2 cellular contexts compared by ENCODE assay signal in the genomic region with DNA sequence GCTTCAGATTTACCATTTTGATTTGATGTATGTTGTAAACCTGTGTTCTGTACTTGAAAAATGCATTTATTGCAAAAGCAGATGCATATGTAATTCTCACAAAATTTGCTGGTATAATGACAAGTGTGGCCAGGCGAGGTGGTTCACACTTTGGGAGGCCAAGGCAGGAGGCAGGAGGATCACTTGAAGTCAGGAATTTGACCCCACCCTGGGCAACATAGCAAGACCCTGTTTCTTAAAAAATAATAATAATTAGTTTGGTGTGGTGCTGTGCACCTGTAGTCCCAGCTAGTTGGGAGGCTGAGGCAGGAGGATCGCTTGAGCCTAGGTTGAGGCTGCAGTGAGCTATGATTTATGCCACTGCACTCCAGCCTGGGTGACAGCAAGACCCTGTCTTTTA.
TF ChIP-seq lines count a peak whose summit lies in the region.

No MANE protein-coding gene starts in this region.

TF ChIP-seq in HEK293, 187 proteins besides CTCF, POLR2A, EP300 and RAD21:
- TF ChIP-seq, protein P1, sequence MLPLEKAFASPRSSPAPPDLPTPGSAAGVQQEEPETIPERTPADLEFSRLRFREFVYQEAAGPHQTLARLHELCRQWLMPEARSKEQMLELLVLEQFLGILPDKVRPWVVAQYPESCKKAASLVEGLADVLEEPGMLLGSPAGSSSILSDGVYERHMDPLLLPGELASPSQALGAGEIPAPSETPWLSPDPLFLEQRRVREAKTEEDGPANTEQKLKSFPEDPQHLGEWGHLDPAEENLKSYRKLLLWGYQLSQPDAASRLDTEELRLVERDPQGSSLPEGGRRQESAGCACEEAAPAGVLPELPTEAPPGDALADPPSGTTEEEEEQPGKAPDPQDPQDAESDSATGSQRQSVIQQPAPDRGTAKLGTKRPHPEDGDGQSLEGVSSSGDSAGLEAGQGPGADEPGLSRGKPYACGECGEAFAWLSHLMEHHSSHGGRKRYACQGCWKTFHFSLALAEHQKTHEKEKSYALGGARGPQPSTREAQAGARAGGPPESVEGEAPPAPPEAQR (tag by site-specific recombination; IDR thresholded peaks at IDR 0.05) = no peak
- TF ChIP-seq ZNF121 (tag by site-specific recombination; IDR thresholded peaks at IDR 0.05) = peak; percentile 79

TF ChIP-seq in K562, 482 proteins besides CTCF, POLR2A, EP300 and RAD21:
- TF ChIP-seq RBM25 (IDR thresholded peaks at IDR 0.05; ENCODE audit: low read depth, low read length, severe bottlenecking) (peak; percentile 11), ZNF121 (CRISPR knock-in tag; conservative IDR thresholded peaks at IDR 0.05) (peak; percentile 83), VEZF1 (CRISPR knock-in tag; IDR thresholded peaks at IDR 0.05) (no peak)
